ENCODE assay signal across 21 cellular contexts in genomic region chr2:235836416-235837042, GRCh38.
DNase-seq lines count a peak whose midpoint lies in the region; ATAC-seq and TF ChIP-seq lines count a peak whose summit lies in the region.
"Had no signal": no experiment of that assay in that cellular context is flagged by ENCODE, and none has a peak within 500 bp of the region (broad histone marks: within the 10 kb centered on the region; RNA-seq: fewer than 3 reads in every experiment).

No MANE protein-coding gene starts in this region.

- POLR2A ChIA-PET in MCF 10A (lab: Yijun Ruan, JAX): no interaction called here
- POLR2A ChIA-PET in WTC11 (lab: Charles Lee): no interaction called here
- POLR2A ChIA-PET in activated CD8-positive, alpha-beta T cell treated with anti-CD3 and anti-CD28 coated beads, Interleukin-2, amount 10 ng/mL, durations not matched to agents 7 days and 5 days (lab: Charles Lee): interaction anchor here (0.6 kb wide), 1 partner anchor 620 kb away, joined by 3 read pairs; no protein-coding TSS in a partner anchor

- no peaks in the 10 kb centered on the region for H3K4me1 Mint-ChIP-seq in MCF 10A (ENCODE audit: insufficient read depth, unreplicated experiment)
- peaks cover 17% of the 10 kb centered on the region for H3K4me1 Mint-ChIP-seq in WTC11
- H3K4me1 Mint-ChIP-seq in activated CD8-positive, alpha-beta T cell treated with anti-CD3 and anti-CD28 coated beads, Interleukin-2, amount 10 ng/mL, durations not matched to agents 7 days and 5 days (ENCODE audit: low read depth): no peaks in the 10 kb centered on the region
- H3K4me1 Mint-ChIP-seq: activated CD4-positive, alpha-beta T cell treated with anti-CD3 and anti-CD28 coated beads for 36 hours; stimulated activated naive CD8-positive, alpha-beta T cell treated with anti-CD3 and anti-CD28 coated beads, Interleukin-15, amount 100 ng/mL, for 72 hours had no signal

- CTCF ChIA-PET in MCF 10A (lab: Yijun Ruan, JAX) (interaction anchor here (0.6 kb wide), 1 partner anchor 660 kb away, joined by 3 read pairs; no protein-coding TSS in a partner anchor), WTC11 (lab: Charles Lee) (interaction anchor here (0.8 to 1.2 kb wide), 3 partner anchors 10 to 70 kb away, joined by 3 read pairs; no protein-coding TSS in a partner anchor)
- CTCF ChIA-PET in activated CD8-positive, alpha-beta T cell treated with anti-CD3 and anti-CD28 coated beads, Interleukin-2, amount 10 ng/mL, durations not matched to agents 7 days and 5 days (lab: Charles Lee): no interaction called here

- H3K36me3 Mint-ChIP-seq in MCF 10A (ENCODE audit: insufficient read depth, unreplicated experiment) (peaks cover 8% of the 10 kb centered on the region), WTC11 (no peaks in the 10 kb centered on the region)
- H3K36me3 Mint-ChIP-seq in activated CD8-positive, alpha-beta T cell treated with anti-CD3 and anti-CD28 coated beads, Interleukin-2, amount 10 ng/mL, durations not matched to agents 7 days and 5 days (ENCODE audit: low read depth): no peaks in the 10 kb centered on the region

- H3K4me3 Mint-ChIP-seq in MCF 10A (ENCODE audit: unreplicated experiment) (no peak overlapping the region), WTC11 (no peak overlapping the region)
- H3K4me3 Mint-ChIP-seq in activated CD8-positive, alpha-beta T cell treated with anti-CD3 and anti-CD28 coated beads, Interleukin-2, amount 10 ng/mL, durations not matched to agents 7 days and 5 days: no peak overlapping the region
- H3K4me3 Mint-ChIP-seq: activated CD4-positive, alpha-beta T cell treated with anti-CD3 and anti-CD28 coated beads for 36 hours; stimulated activated naive CD8-positive, alpha-beta T cell treated with anti-CD3 and anti-CD28 coated beads, Interleukin-15, amount 100 ng/mL, for 72 hours had no signal

- H3K27ac Mint-ChIP-seq in MCF 10A (ENCODE audit: low read depth, unreplicated experiment) (no peak overlapping the region), WTC11 (no peak overlapping the region)
- H3K27ac Mint-ChIP-seq in activated CD8-positive, alpha-beta T cell treated with anti-CD3 and anti-CD28 coated beads, Interleukin-2, amount 10 ng/mL, durations not matched to agents 7 days and 5 days: no peak overlapping the region
- H3K27ac Mint-ChIP-seq: activated CD4-positive, alpha-beta T cell treated with anti-CD3 and anti-CD28 coated beads for 36 hours; activated T-helper 2 cell treated with anti-CD3 and anti-CD28 coated beads, Interferon-gamma antibody, Interleukin-2, Interleukin-4, amounts not matched to agents 10 μg/mL and 5 μg/mL and 100 μg/mL, durations not matched to agents 14 hours and 24 hours and 36 hours; stimulated activated naive CD8-positive, alpha-beta T cell treated with anti-CD3 and anti-CD28 coated beads, Interleukin-15, amount 100 ng/mL, for 72 hours had no signal

- H3K27me3 Mint-ChIP-seq in MCF 10A (ENCODE audit: insufficient read depth, unreplicated experiment): no peaks in the 10 kb centered on the region
- H3K27me3 Mint-ChIP-seq in WTC11 (ENCODE audit: low read depth): no peaks in the 10 kb centered on the region
- H3K27me3 Mint-ChIP-seq in activated CD8-positive, alpha-beta T cell treated with anti-CD3 and anti-CD28 coated beads, Interleukin-2, amount 10 ng/mL, durations not matched to agents 7 days and 5 days (ENCODE audit: low read depth): no peaks in the 10 kb centered on the region

- TF ChIP-seq CTCF in MCF 10A (IDR thresholded peaks at IDR 0.05; ENCODE audit: unreplicated experiment) (no peak), WTC11 (IDR thresholded peaks at IDR 0.05) (no peak)

- no peaks in the 10 kb centered on the region for H3K9me3 Mint-ChIP-seq in MCF 10A (ENCODE audit: unreplicated experiment)
- H3K9me3 Mint-ChIP-seq in WTC11: no peaks in the 10 kb centered on the region
- H3K9me3 Mint-ChIP-seq in activated CD8-positive, alpha-beta T cell treated with anti-CD3 and anti-CD28 coated beads, Interleukin-2, amount 10 ng/mL, durations not matched to agents 7 days and 5 days (ENCODE audit: insufficient read depth): no peaks in the 10 kb centered on the region
- H3K9me3 Mint-ChIP-seq: activated T-helper 2 cell treated with anti-CD3 and anti-CD28 coated beads, Interferon-gamma antibody, Interleukin-2, Interleukin-4, amounts not matched to agents 10 μg/mL and 5 μg/mL and 100 μg/mL, durations not matched to agents 14 hours and 24 hours and 36 hours; stimulated activated naive CD8-positive, alpha-beta T cell treated with anti-CD3 and anti-CD28 coated beads, Interleukin-15, amount 100 ng/mL, for 72 hours had no signal

- peak; percentile 29 to 71 for DNase-seq in T47D (ENCODE audit: low read depth in 1 of 2, low spot score in 1 of 2)
- no peak for DNase-seq in MCF 10A (ENCODE audit: unreplicated experiment)
- no peak for DNase-seq in WTC11 (ENCODE audit: low spot score)
- DNase-seq in left kidney (ENCODE audit: low read depth, low spot score): peak; percentile 93
- DNase-seq in DMS114 treated with DMSO at 0.1 percent for 48 hours (lab: John Stamatoyannopoulos, UW; ENCODE audit: unreplicated experiment): no peak
- no peak for DNase-seq in effector CD8-positive, alpha-beta T cell (lab: John Stamatoyannopoulos, UW)
- DNase-seq in NCI-H1436 treated with DMSO at 0.1 percent for 48 hours (lab: John Stamatoyannopoulos, UW): no peak
- no peak for DNase-seq in activated CD8-positive, alpha-beta T cell treated with anti-CD3 and anti-CD28 coated beads, Interleukin-2, amount 10 ng/mL, durations not matched to agents 7 days and 5 days
- DNase-seq: activated CD4-positive, alpha-beta T cell treated with anti-CD3 and anti-CD28 coated beads for 36 hours; central memory CD4-positive, alpha-beta T cell; esophagus squamous epithelium; GM23248; NCI-H345; NK-92 treated with Interleukin-12 subunit alpha and Interleukin-12 subunit beta, amount 100 ng/mL, for 24 hours; pancreas; RPMI8226; stimulated activated naive CD8-positive, alpha-beta T cell treated with anti-CD3 and anti-CD28 coated beads, Interleukin-15, amount 100 ng/mL, for 72 hours; upper lobe of right lung had no signal

- ATAC-seq in WTC11: peak; percentile 57
- no peak for ATAC-seq in activated CD8-positive, alpha-beta T cell treated with anti-CD3 and anti-CD28 coated beads, Interleukin-2, amount 10 ng/mL, durations not matched to agents 7 days and 5 days
- ATAC-seq: A549; activated CD4-positive, alpha-beta T cell treated with anti-CD3 and anti-CD28 coated beads for 36 hours; GM12878; pancreas; stimulated activated naive CD8-positive, alpha-beta T cell treated with anti-CD3 and anti-CD28 coated beads, Interleukin-15, amount 100 ng/mL, for 72 hours; upper lobe of right lung had no signal

- in situ Hi-C loops in T47D (cut with HindIII; ENCODE audit: low pct_unique_long_range_greater_than_20kb, low sequenced_read_pairs): no loop called here

- BruUV-seq in MCF 10A (replicated peaks; lab: Mats Ljungman, UMichigan): no TSS peak

- intact Hi-C loops in MCF 10A (cut with micrococcal nuclease): no loop called here

TF ChIP-seq in WTC11, 78 proteins besides CTCF, POLR2A, EP300 and RAD21:
- TF ChIP-seq GRHL2 (CRISPR knock-in tag; IDR thresholded peaks at IDR 0.05; ENCODE audit: insufficient replicate concordance, severe bottlenecking): no peak
- no peak for TF ChIP-seq AFF4 (CRISPR knock-in tag; IDR thresholded peaks at IDR 0.05; ENCODE audit: borderline replicate concordance)
- TF ChIP-seq, protein P1, sequence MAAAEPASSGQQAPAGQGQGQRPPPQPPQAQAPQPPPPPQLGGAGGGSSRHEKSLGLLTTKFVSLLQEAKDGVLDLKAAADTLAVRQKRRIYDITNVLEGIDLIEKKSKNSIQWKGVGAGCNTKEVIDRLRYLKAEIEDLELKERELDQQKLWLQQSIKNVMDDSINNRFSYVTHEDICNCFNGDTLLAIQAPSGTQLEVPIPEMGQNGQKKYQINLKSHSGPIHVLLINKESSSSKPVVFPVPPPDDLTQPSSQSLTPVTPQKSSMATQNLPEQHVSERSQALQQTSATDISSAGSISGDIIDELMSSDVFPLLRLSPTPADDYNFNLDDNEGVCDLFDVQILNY (CRISPR knock-in tag; IDR thresholded peaks at IDR 0.05): no peak
- TF ChIP-seq FOXJ3 (CRISPR knock-in tag; IDR thresholded peaks at IDR 0.05; ENCODE audit: borderline replicate concordance): no peak
- TF ChIP-seq ZNF671 (CRISPR knock-in tag; IDR thresholded peaks at IDR 0.05): no peak
- TF ChIP-seq SMAD3 (CRISPR knock-in tag; IDR thresholded peaks at IDR 0.05; ENCODE audit: borderline replicate concordance): no peak
- TF ChIP-seq ESRRA (CRISPR knock-in tag; IDR thresholded peaks at IDR 0.05; ENCODE audit: borderline replicate concordance): no peak
TF ChIP-seq in WTC11: peak in this region for 0.

Comparison
In these comparisons a context has a peak if more than half of its experiments do, and no peak if none do; other contexts are left out.
1. DNase-seq: peak in T47D (2 of 2) and left kidney (single experiment); none in MCF 10A (single experiment), WTC11 (single experiment), DMS114 treated with DMSO at 0.1 percent for 48 hours (single experiment), effector CD8-positive, alpha-beta T cell (single experiment), NCI-H1436 treated with DMSO at 0.1 percent for 48 hours (single experiment) and activated CD8-positive, alpha-beta T cell treated with anti-CD3 and anti-CD28 coated beads, Interleukin-2, amount 10 ng/mL, durations not matched to agents 7 days and 5 days (single experiment).